In genomic region chr20:41318271-41318649, GRCh38 we compare ENCODE assay signal across 8 cellular contexts. TPM values are rescaled to one million over a fixed set of nuclear protein-coding genes. Genes with fewer than 3 reads are reported as not detected.
DNase-seq lines count a peak whose midpoint lies in the region; ATAC-seq, FAIRE-seq and TF ChIP-seq lines count a peak whose summit lies in the region.

No MANE protein-coding gene starts in this region.

- no peaks in the 10 kb centered on the region for H3K27me3 ChIP-seq in tibial artery

- peak overlapping the region; percentile 87 to 89 for H3K4me3 ChIP-seq in tibial artery

- no peaks in the 10 kb centered on the region for H3K36me3 ChIP-seq in tibial artery

- no peaks in the 10 kb centered on the region for H3K36me3 Mint-ChIP-seq in activated T-cell treated with anti-CD3 and anti-CD28 coated beads, Interleukin-2, amount 50 U/mL, for 4 hours (ENCODE audit: insufficient read depth)
- H3K36me3 Mint-ChIP-seq in activated naive CD8-positive, alpha-beta T cell treated with anti-CD3 and anti-CD28 coated beads for 36 hours: peaks cover 2% of the 10 kb centered on the region

- FAIRE-seq in RCC 7860 (lab: Jason Lieb, UNC): no peak

- H3K27me3 Mint-ChIP-seq in activated T-cell treated with anti-CD3 and anti-CD28 coated beads, Interleukin-2, amount 50 U/mL, for 4 hours (ENCODE audit: low read depth): no peaks in the 10 kb centered on the region
- H3K27me3 Mint-ChIP-seq in activated naive CD8-positive, alpha-beta T cell treated with anti-CD3 and anti-CD28 coated beads for 36 hours: no peaks in the 10 kb centered on the region

- no peak for ATAC-seq in activated T-cell treated with anti-CD3 and anti-CD28 coated beads, Interleukin-2, amount 50 U/mL, for 4 hours
- ATAC-seq in left lobe of liver (peak; percentile 15), HG02870 (IDR thresholded peaks at IDR 0.05; ENCODE audit: unreplicated experiment) (no peak)

- H3K27ac ChIP-seq in tibial artery: peak overlapping the region; percentile 88 to 92

- intact Hi-C loops in tibial artery (cut with DNase I; ENCODE audit: low total_unique reads): no loop called here

- H3K4me1 Mint-ChIP-seq in activated T-cell treated with anti-CD3 and anti-CD28 coated beads, Interleukin-2, amount 50 U/mL, for 4 hours (ENCODE audit: low read depth): peaks cover 13% of the 10 kb centered on the region
- peaks cover 27% of the 10 kb centered on the region for H3K4me1 Mint-ChIP-seq in activated naive CD8-positive, alpha-beta T cell treated with anti-CD3 and anti-CD28 coated beads for 36 hours

- no peaks in the 10 kb centered on the region for H3K9me3 ChIP-seq in tibial artery

- peak overlapping the region; percentile 63 for H3K4me3 Mint-ChIP-seq in activated T-cell treated with anti-CD3 and anti-CD28 coated beads, Interleukin-2, amount 50 U/mL, for 4 hours
- peak overlapping the region; percentile 63 for H3K4me3 Mint-ChIP-seq in activated naive CD8-positive, alpha-beta T cell treated with anti-CD3 and anti-CD28 coated beads for 36 hours

- no peak for DNase-seq in activated T-cell treated with anti-CD3 and anti-CD28 coated beads, Interleukin-2, amount 50 U/mL, for 4 hours
- no peak for DNase-seq in activated T-cell treated with anti-CD3 and anti-CD28 coated beads, Interleukin-2, amount 50 U/mL, for 48 hours
- no peak for DNase-seq in activated naive CD8-positive, alpha-beta T cell treated with anti-CD3 and anti-CD28 coated beads for 36 hours
- no peak for DNase-seq in left lobe of liver (ENCODE audit: low spot score)
- DNase-seq in tibial artery: no peak
- DNase-seq in RCC 7860 (ENCODE audit: low spot score): no peak
- no peak for DNase-seq in AML-193 (lab: John Stamatoyannopoulos, UW)

- TF ChIP-seq CTCF in tibial artery (IDR thresholded peaks at IDR 0.05): no peak

- H3K9me3 Mint-ChIP-seq in activated T-cell treated with anti-CD3 and anti-CD28 coated beads, Interleukin-2, amount 50 U/mL, for 4 hours: no peaks in the 10 kb centered on the region
- no peaks in the 10 kb centered on the region for H3K9me3 Mint-ChIP-seq in activated naive CD8-positive, alpha-beta T cell treated with anti-CD3 and anti-CD28 coated beads for 36 hours

- H3K4me1 ChIP-seq in tibial artery: peaks cover 0 to 39% (median 12%) of the 10 kb centered on the region in 4 donors

- H3K27ac Mint-ChIP-seq in activated naive CD8-positive, alpha-beta T cell treated with anti-CD3 and anti-CD28 coated beads for 36 hours: peak overlapping the region; percentile 42

RNA-seq across cellular contexts. Expression of gene ZHX3, which starts 0.7 kb away (rescaled TPM):
- 10 to 100 TPM in 1 of 3 donors, 1 to 10 TPM in 2; 6.9 to 11.9 (median 9.9) TPM for total RNA-seq in activated T-cell treated with anti-CD3 and anti-CD28 coated beads, Interleukin-2, amount 50 U/mL, for 4 hours
- total RNA-seq in activated naive CD8-positive, alpha-beta T cell treated with anti-CD3 and anti-CD28 coated beads for 36 hours: 10 to 100 TPM; 15.5 to 17.6 TPM
- total RNA-seq in left lobe of liver: 51.4 TPM

RNA-seq across cellular contexts. Expression of gene LPIN3, which starts 22.4 kb away (rescaled TPM):
- under 1 TPM; 0.19 to 0.32 (median 0.20) TPM for total RNA-seq in activated T-cell treated with anti-CD3 and anti-CD28 coated beads, Interleukin-2, amount 50 U/mL, for 4 hours
- 1 to 10 TPM; 1.4 to 1.8 TPM for total RNA-seq in activated naive CD8-positive, alpha-beta T cell treated with anti-CD3 and anti-CD28 coated beads for 36 hours
- total RNA-seq in left lobe of liver: 32.2 TPM

RNA-seq across cellular contexts. Expression of gene EMILIN3, which starts 48.4 kb away (rescaled TPM):
- total RNA-seq in activated T-cell treated with anti-CD3 and anti-CD28 coated beads, Interleukin-2, amount 50 U/mL, for 4 hours: not detected
- not detected for total RNA-seq in activated naive CD8-positive, alpha-beta T cell treated with anti-CD3 and anti-CD28 coated beads for 36 hours
- 0.30 TPM for total RNA-seq in left lobe of liver

Comparison
In these comparisons a context has a peak if more than half of its experiments do, and no peak if none do; other contexts are left out.
1. RNA of gene LPIN3, which starts 22.4 kb away (total RNA-seq): 32.2 TPM in left lobe of liver (single experiment); 1.4 to 1.8 TPM in activated naive CD8-positive, alpha-beta T cell treated with anti-CD3 and anti-CD28 coated beads for 36 hours and 0.19 to 0.32 TPM in activated T-cell treated with anti-CD3 and anti-CD28 coated beads, Interleukin-2, amount 50 U/mL, for 4 hours; every median in the first group is over 10 times any median in the second.